ENCODE assay signal across 8 cellular contexts in genomic region chr17:72590882-72591499, GRCh38.
DNase-seq lines count a peak whose midpoint lies in the region; ATAC-seq and TF ChIP-seq lines count a peak whose summit lies in the region.

No MANE protein-coding gene starts in this region.

- no peaks in the 10 kb centered on the region for H3K9me3 Mint-ChIP-seq in activated naive CD4-positive, alpha-beta T cell treated with anti-CD3 and anti-CD28 coated beads, Interleukin-2, amount 50 U/mL, for 72 hours

- H3F3A ChIP-seq in GM23248 (ENCODE audit: insufficient read depth) = 0 out of 2 replicates have a peak, but pooled peaks cover 3% of the 10 kb centered on the region

- peak; percentile 29 for DNase-seq in GM23248
- no peak for DNase-seq in SJSA1 (ENCODE audit: low read depth in 1 of 2, low spot score in 2 of 2)
- DNase-seq in esophagus squamous epithelium (lab: John Stamatoyannopoulos, UW) = no peak
- no peak for DNase-seq in retinal pigment epithelial cell (ENCODE audit: low read depth)
- no peak for DNase-seq in GF-D8 (lab: John Stamatoyannopoulos, UW)
- DNase-seq in GM10266 (ENCODE audit: extremely low spot score) = no peak
- DNase-seq in activated naive CD4-positive, alpha-beta T cell treated with anti-CD3 and anti-CD28 coated beads, Interleukin-2, amount 50 U/mL, for 72 hours (ENCODE audit: low spot score in 2 of 2) = no peak

- TF ChIP-seq POLR2A in esophagus squamous epithelium (IDR thresholded peaks at IDR 0.05) = no peak

- no peak for TF ChIP-seq CTCF in esophagus squamous epithelium (IDR thresholded peaks at IDR 0.05)
- no peak for TF ChIP-seq CTCF in retinal pigment epithelial cell (conservative IDR thresholded peaks at IDR 0.05; ENCODE audit: low read depth, low read length)
- no peak for TF ChIP-seq CTCF in GM10266 (IDR thresholded peaks at IDR 0.05; ENCODE audit: control insufficient read depth, insufficient read depth, low read depth, missing control alignments)

- no peak for ATAC-seq in HG02970 (IDR thresholded peaks at IDR 0.05; ENCODE audit: low FRiP score, unreplicated experiment)
- ATAC-seq in activated naive CD4-positive, alpha-beta T cell treated with anti-CD3 and anti-CD28 coated beads, Interleukin-2, amount 50 U/mL, for 72 hours = no peak

- H2AFZ ChIP-seq in GM23248 = peak overlapping the region; percentile 73

- peaks cover 0 to 10% of the 10 kb centered on the region in 2 donors for H3K36me3 Mint-ChIP-seq in activated naive CD4-positive, alpha-beta T cell treated with anti-CD3 and anti-CD28 coated beads, Interleukin-2, amount 50 U/mL, for 72 hours

- no peaks in the 10 kb centered on the region for H3K27me3 ChIP-seq in GM23248 (replicated peaks; ENCODE audit: insufficient read depth)
- H3K27me3 ChIP-seq in SJSA1 (replicated peaks) = peaks cover 23% of the 10 kb centered on the region
- peaks cover 0 to 37% (median 0%) of the 10 kb centered on the region in 4 donors for H3K27me3 ChIP-seq in esophagus squamous epithelium

- peak overlapping the region; percentile 72 for H3K4me2 ChIP-seq in GM23248 (ENCODE audit: unreplicated experiment)

- in situ Hi-C loops in GM23248 (cut with MboI) = loop anchor here (25.0 kb wide), 1 partner anchor 771 kb away; no protein-coding TSS in a partner anchor

- H3K9me3 ChIP-seq in GM23248 (ENCODE audit: low read depth) = no peaks in the 10 kb centered on the region
- 0 out of 2 replicates have a peak, but pooled peaks cover 4% of the 10 kb centered on the region for H3K9me3 ChIP-seq in SJSA1 (replicated peaks)
- no peaks in the 10 kb centered on the region for H3K9me3 ChIP-seq in esophagus squamous epithelium

- intact Hi-C loops in esophagus squamous epithelium (cut with DNase I) = no loop called here

- H3K4me1 ChIP-seq in GM23248 (ENCODE audit: insufficient read depth) (peaks cover 14% of the 10 kb centered on the region), SJSA1 (replicated peaks) (peaks cover 21% of the 10 kb centered on the region), esophagus squamous epithelium (peaks cover 10 to 67% (median 19%) of the 10 kb centered on the region in 3 donors)

- peaks cover 57% of the 10 kb centered on the region for H3K79me2 ChIP-seq in GM23248 (ENCODE audit: insufficient read depth)

- H3K27ac ChIP-seq in GM23248 (0 out of 2 replicates have a peak overlapping the region, but pooled peaks have one; percentile 27), SJSA1 (no peak overlapping the region), esophagus squamous epithelium (peak overlapping the region; percentile 69 to 87 (median 85))

- H3K4me3 ChIP-seq in GM23248 (peak overlapping the region; percentile 81), SJSA1 (peak overlapping the region; percentile 60), esophagus squamous epithelium (peak overlapping the region; percentile 62 to 80 (median 71)), retinal pigment epithelial cell (ENCODE audit: low read length) (peak overlapping the region; percentile 88)

- 31 to 39% methylated on average over 16 of the region's 16 CpGs for WGBS in GM23248 (ENCODE audit: low coverage in 1 of 2, low lambda C conversion rate in 2 of 2, missing lambda C conversion rate in 2 of 2), 2 experiments
- 12 to 28% methylated on average over 12 to 14 of the region's 16 CpGs for whole genome bisulfite sequencing in esophagus squamous epithelium, 2 donors

- peak overlapping the region; percentile 79 for H3K9ac ChIP-seq in GM23248

- no peak overlapping the region for H3K27ac Mint-ChIP-seq in activated naive CD4-positive, alpha-beta T cell treated with anti-CD3 and anti-CD28 coated beads, Interleukin-2, amount 50 U/mL, for 72 hours

- no peaks in the 10 kb centered on the region for H3K9me2 ChIP-seq in GM23248 (ENCODE audit: insufficient read depth)

- H3K36me3 ChIP-seq in GM23248 (ENCODE audit: low read depth) (no peaks in the 10 kb centered on the region), SJSA1 (peaks cover 4% of the 10 kb centered on the region; the same call in 1 of the 2 replicates), esophagus squamous epithelium (no peaks in the 10 kb centered on the region)

- H4K20me1 ChIP-seq in GM23248 (ENCODE audit: insufficient read depth) = no peaks in the 10 kb centered on the region
